ENCODE assay signal across 8 cellular contexts in the genomic region with DNA sequence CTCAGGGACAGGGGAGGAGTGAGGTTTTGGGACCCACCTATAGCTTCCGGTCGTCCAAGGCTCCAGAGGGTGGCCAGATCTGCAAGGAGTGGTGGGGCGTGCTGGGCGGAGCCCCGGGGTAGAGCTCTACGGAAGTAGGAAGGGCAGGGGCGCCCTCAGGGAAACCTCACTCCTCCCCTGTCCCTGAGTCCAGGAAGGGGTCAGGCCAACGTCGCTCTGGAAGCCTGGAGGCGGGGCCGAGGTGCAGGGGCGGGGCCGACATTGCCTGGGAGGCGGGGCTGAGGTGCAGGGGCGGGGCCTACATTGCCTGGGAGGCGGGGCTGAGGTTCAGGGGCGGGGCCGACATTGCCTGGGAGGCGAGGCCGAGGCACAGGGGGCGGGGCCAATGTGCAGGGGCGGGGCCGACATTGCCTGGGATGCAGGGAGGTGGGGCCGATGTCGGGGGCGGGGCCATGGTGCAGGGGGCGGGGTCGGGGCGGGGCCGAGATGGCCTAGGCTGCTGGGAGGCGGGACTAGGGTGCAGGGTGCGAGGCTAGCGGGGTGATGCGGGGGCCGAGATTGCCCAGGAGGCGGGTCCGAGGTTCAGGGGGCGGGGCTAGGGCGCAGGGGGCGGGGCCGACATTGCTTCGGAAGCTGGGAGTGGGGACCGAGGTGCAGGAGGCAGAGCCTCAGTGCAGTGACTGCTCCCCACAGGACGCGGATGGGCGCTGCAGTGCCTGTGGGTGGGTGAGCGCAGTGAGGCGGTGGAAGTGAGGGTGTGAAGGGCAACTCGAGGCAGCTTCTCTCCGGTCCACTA. TPM values are rescaled to one million over a fixed set of nuclear protein-coding genes. Genes with fewer than 3 reads are reported as not detected.
A peak's percentile ranks its signal among the peaks of the same experiment; 100 is the strongest.
DNase-seq lines count a peak whose midpoint lies in the region; ATAC-seq and TF ChIP-seq lines count a peak whose summit lies in the region.

No MANE protein-coding gene starts in this region.

- CTCF ChIA-PET in WTC11 (lab: Charles Lee): interaction anchor here (0.6 to 3.1 kb wide), 17 partner anchors 9 to 193 kb away, joined by 3 to 17 read pairs (median 5); a partner anchor contains a TSS

- H3K4me3 ChIP-seq in breast epithelium: peak overlapping the region; percentile 18 to 46 (median 25)

- POLR2A ChIA-PET in WTC11 (lab: Charles Lee): interaction anchor here (0.7 to 1.6 kb wide), 4 partner anchors 23 to 38 kb away, joined by 3 to 8 read pairs (median 5); no protein-coding TSS in a partner anchor

- no peaks in the 10 kb centered on the region for H3K36me3 ChIP-seq in breast epithelium

- no peak for TF ChIP-seq EP300 in Ishikawa (IDR thresholded peaks at IDR 0.05; ENCODE audit: borderline replicate concordance)

- H3K4me1 Mint-ChIP-seq in WTC11: peaks cover 10% of the 10 kb centered on the region; the same call in 1 of the 2 replicates

- no peaks in the 10 kb centered on the region for H3K4me1 ChIP-seq in breast epithelium

- DNase-seq in CD1c-positive myeloid dendritic cell (ENCODE audit: extremely low spot score) (peak; percentile 92), WTC11 (ENCODE audit: low spot score) (peak; percentile 98), breast epithelium (ENCODE audit: low spot score in 2 of 2) (peak in 1 of 2 donors; percentile 72), left kidney (ENCODE audit: low read depth, low spot score) (peak; percentile 77), NCI-H524 (lab: John Stamatoyannopoulos, UW) (no peak)
- peak; percentile 17 to 36 for DNase-seq in stimulated activated CD8-positive, alpha-beta memory T cell treated with anti-CD3 and anti-CD28 coated beads, Interleukin-15, amount 100 ng/mL, for 4 hours (ENCODE audit: low read depth in 2 of 2)

- no peaks in the 10 kb centered on the region for H3K9me3 ChIP-seq in breast epithelium

- TF ChIP-seq CTCF in WTC11 (IDR thresholded peaks at IDR 0.05) (no peak), breast epithelium (IDR thresholded peaks at IDR 0.05) (no peak)

- peak overlapping the region; percentile 69 for H3K4me3 Mint-ChIP-seq in WTC11

- TF ChIP-seq RAD21 in Ishikawa (IDR thresholded peaks at IDR 0.05; ENCODE audit: low read depth): peak; percentile 15; the same call in 1 of the 2 replicates

- H3K27ac ChIP-seq in breast epithelium: no peak overlapping the region

- peaks cover 5% of the 10 kb centered on the region; the same call in 1 of the 2 replicates for H3K9me3 Mint-ChIP-seq in WTC11

- H3K27ac Mint-ChIP-seq in WTC11: no peak overlapping the region

- peaks cover 22% of the 10 kb centered on the region for H3K27me3 Mint-ChIP-seq in WTC11 (ENCODE audit: low read depth)

- TF ChIP-seq POLR2A in breast epithelium (IDR thresholded peaks at IDR 0.05): no peak

- peaks cover 4% of the 10 kb centered on the region for H3K36me3 Mint-ChIP-seq in WTC11

- ATAC-seq in WTC11 (peak; percentile 93), GM21447 (IDR thresholded peaks at IDR 0.05; ENCODE audit: unreplicated experiment) (no peak)

- H3K27me3 ChIP-seq in breast epithelium: no peaks in the 10 kb centered on the region

- intact Hi-C loops in breast epithelium (cut with DNase I; ENCODE audit: low total_unique reads): no loop called here

TF ChIP-seq in Ishikawa, 13 proteins besides CTCF, POLR2A, EP300 and RAD21:
- TF ChIP-seq, protein P1, sequence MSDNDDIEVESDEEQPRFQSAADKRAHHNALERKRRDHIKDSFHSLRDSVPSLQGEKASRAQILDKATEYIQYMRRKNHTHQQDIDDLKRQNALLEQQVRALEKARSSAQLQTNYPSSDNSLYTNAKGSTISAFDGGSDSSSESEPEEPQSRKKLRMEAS (IDR thresholded peaks at IDR 0.05): peak; percentile 82
- TF ChIP-seq TAF1 (IDR thresholded peaks at IDR 0.05; ENCODE audit: low read depth) (peak; percentile 60; the same call in 1 of the 2 replicates), NFIC (IDR thresholded peaks at IDR 0.05) (no peak), ZBTB7A (IDR thresholded peaks at IDR 0.05; ENCODE audit: low read depth) (0 out of 2 replicates have a peak, but pooled peaks have one; percentile 54), CEBPB (IDR thresholded peaks at IDR 0.05) (no peak)
TF ChIP-seq in Ishikawa: peak in this region for 3.

TF ChIP-seq in WTC11, 78 proteins besides CTCF, POLR2A, EP300 and RAD21:
- TF ChIP-seq SP1 (CRISPR knock-in tag; conservative IDR thresholded peaks at IDR 0.05) (peak; percentile 65), FOXJ3 (CRISPR knock-in tag; IDR thresholded peaks at IDR 0.05; ENCODE audit: borderline replicate concordance) (no peak)
- TF ChIP-seq, protein P1 (CRISPR knock-in tag; IDR thresholded peaks at IDR 0.05): peak; percentile 39; the same call in 1 of the 2 replicates
TF ChIP-seq in WTC11: peak in this region for 2.

RNA-seq across cellular contexts. Expression of a gene that starts 4.9 kb away (rescaled TPM):
- total RNA-seq in WTC11 (2021) (17.7 to 25.6 TPM (median 22.1 TPM) in 3 replicates), breast epithelium (10 to 100 TPM; 16.1 to 61.0 (median 35.1) TPM)

RNA-seq across cellular contexts. Expression of a gene that starts 8.6 kb away (rescaled TPM):
- total RNA-seq in WTC11 (2021) (not detected in 3 replicates), breast epithelium (not detected)

RNA-seq across cellular contexts. Expression of a gene that starts 27.7 kb away (rescaled TPM):
- total RNA-seq in WTC11 (2021) (8.7 to 12.2 TPM (median 10.1 TPM) in 3 replicates), breast epithelium (100 to 1,000 TPM in 2 of 3 donors, 10 to 100 TPM in 1; 37.8 to 198 (median 111) TPM)

RNA-seq across cellular contexts. Expression of a gene that starts 40.8 kb away (rescaled TPM):
- 66.7 to 84.4 TPM (median 68.1 TPM) in 3 replicates for total RNA-seq in WTC11 (2021)
- total RNA-seq in breast epithelium: 10 to 100 TPM; 41.1 to 46.5 (median 46.2) TPM

RNA-seq across cellular contexts. Expression of a gene that starts 47.1 kb away (rescaled TPM):
- total RNA-seq in WTC11 (2021): 0.66 to 0.78 TPM (median 0.70 TPM) in 3 replicates
- total RNA-seq in breast epithelium: 1 to 10 TPM in 2 of 3 donors, under 1 TPM in 1; 0.16 to 3.6 (median 2.5) TPM

Comparison
In these comparisons a context has a peak if more than half of its experiments do, and no peak if none do; other contexts are left out.
1. DNase-seq: peak in CD1c-positive myeloid dendritic cell (single experiment), WTC11 (single experiment), left kidney (single experiment) and stimulated activated CD8-positive, alpha-beta memory T cell treated with anti-CD3 and anti-CD28 coated beads, Interleukin-15, amount 100 ng/mL, for 4 hours (2 of 2); none in NCI-H524 (0 of 2).